ENCODE assay signal across 8 cellular contexts in genomic region chr3:3110299-3110630, GRCh38. TPM values are rescaled to one million over a fixed set of nuclear protein-coding genes. Genes with fewer than 3 reads are reported as not detected.
A peak's percentile ranks its signal among the peaks of the same experiment; 100 is the strongest.
DNase-seq lines count a peak whose midpoint lies in the region; ATAC-seq, FAIRE-seq and TF ChIP-seq lines count a peak whose summit lies in the region.

IL5RA (minus strand) TSS chr3:3110374; CDS start chr3:3104984, 5,390 bp downstream.

- H3K4me1 ChIP-seq in Peyer's patch (no peaks in the 10 kb centered on the region), HepG2 (ENCODE audit: insufficient read depth, low read length) (no peaks in the 10 kb centered on the region)

- H3K4me1 Mint-ChIP-seq in activated T-helper 2 cell treated with anti-CD3 and anti-CD28 coated beads, Interferon-gamma antibody, Interleukin-2, Interleukin-4, amounts not matched to agents 10 μg/mL and 5 μg/mL and 100 μg/mL, durations not matched to agents 14 hours and 24 hours and 36 hours (ENCODE audit: low read depth) = peaks cover 7% of the 10 kb centered on the region

- H2AFZ ChIP-seq in HepG2 (ENCODE audit: low read length) = no peak within 1 kb of the TSS

- POLR2A ChIA-PET in HepG2 (lab: Yijun Ruan, JAX) = interaction anchor here (0.7 kb wide), 1 partner anchor 287 kb away, joined by 3 read pairs; no protein-coding TSS in a partner anchor

- no peak for TF ChIP-seq RAD21 in HepG2 (CRISPR knock-in tag; IDR thresholded peaks at IDR 0.05)

- H3K27me3 Mint-ChIP-seq in activated T-helper 2 cell treated with anti-CD3 and anti-CD28 coated beads, Interferon-gamma antibody, Interleukin-2, Interleukin-4, amounts not matched to agents 10 μg/mL and 5 μg/mL and 100 μg/mL, durations not matched to agents 14 hours and 24 hours and 36 hours (ENCODE audit: low read depth) = peaks cover 12% of the 10 kb centered on the region

- H3K9me3 ChIP-seq in Peyer's patch (no peaks in the 10 kb centered on the region), HepG2 (ENCODE audit: low read length) (no peaks in the 10 kb centered on the region)

- no peaks in the 10 kb centered on the region for H4K20me1 ChIP-seq in HepG2 (ENCODE audit: insufficient read depth, low read length)

- TF ChIP-seq CTCF in Peyer's patch (IDR thresholded peaks at IDR 0.05) = no peak
- TF ChIP-seq CTCF in HepG2 (CRISPR knock-in tag; IDR thresholded peaks at IDR 0.05) = no peak

- peak; percentile 92 for FAIRE-seq in GM12891 (lab: Jason Lieb, UNC)
- no peak for FAIRE-seq in HepG2 (lab: Jason Lieb, UNC)

- TF ChIP-seq POLR2A in GM12891 (IDR thresholded peaks at IDR 0.05; ENCODE audit: low read depth, low read length) (no peak), Peyer's patch (IDR thresholded peaks at IDR 0.05) (no peak), HepG2 (IDR thresholded peaks at IDR 0.05; ENCODE audit: insufficient read depth in 1 of 2, low read depth in 2 of 2, low read length in 2 of 2) (no peak)

- H3K27me3 ChIP-seq in Peyer's patch = no peaks in the 10 kb centered on the region
- peaks cover 0 to 6% of the 10 kb centered on the region in 2 experiments; a peak in 1 of 5 replicates for H3K27me3 ChIP-seq in HepG2 (ENCODE audit: control insufficient read depth in 1 of 2, insufficient read depth in 2 of 2, low read length in 2 of 2)

- in situ Hi-C loops in HepG2 (cut with HindIII; ENCODE audit: extremely low pct_ligation_motif_present, low pct_unique_long_range_greater_than_20kb) = no loop called here

- no peak within 1 kb of the TSS for H3K27ac Mint-ChIP-seq in activated T-helper 2 cell treated with anti-CD3 and anti-CD28 coated beads, Interferon-gamma antibody, Interleukin-2, Interleukin-4, amounts not matched to agents 10 μg/mL and 5 μg/mL and 100 μg/mL, durations not matched to agents 14 hours and 24 hours and 36 hours

- TF ChIP-seq EP300 in HepG2 (IDR thresholded peaks at IDR 0.05; ENCODE audit: low read depth in 2 of 2, low read length in 2 of 2) (no peak), HepG2 (CRISPR knock-in tag; IDR thresholded peaks at IDR 0.05; ENCODE audit: borderline replicate concordance) (no peak)

- H3K36me3 ChIP-seq in Peyer's patch = no peaks in the 10 kb centered on the region
- no peaks in the 10 kb centered on the region for H3K36me3 ChIP-seq in HepG2 (replicated peaks in 1 of 2; ENCODE audit: control insufficient read depth in 1 of 2, insufficient read depth in 2 of 2, low read length in 2 of 2)

- WGBS in HepG2 (ENCODE audit: low lambda C conversion rate) = 10% methylated on average over 3 of the region's 4 CpGs

- H3K4me3 Mint-ChIP-seq in activated T-helper 2 cell treated with anti-CD3 and anti-CD28 coated beads, Interferon-gamma antibody, Interleukin-2, Interleukin-4, amounts not matched to agents 10 μg/mL and 5 μg/mL and 100 μg/mL, durations not matched to agents 14 hours and 24 hours and 36 hours (ENCODE audit: low read depth) = no peak within 1 kb of the TSS

- CTCF ChIA-PET in HepG2 (lab: Yijun Ruan, JAX; ENCODE audit: low intra/inter-chr PET ratio, low total read pairs) = no interaction called here

- H3K27ac ChIP-seq in Peyer's patch (peak within 1 kb of the TSS in 3 of 4 donors; percentile 5 to 45 (median 14)), HepG2 (ENCODE audit: extremely low read length, insufficient read depth, low read length) (no peak within 1 kb of the TSS)

- peak within 1 kb of the TSS in 1 of 4 donors; percentile 0 for H3K4me3 ChIP-seq in Peyer's patch
- H3K4me3 ChIP-seq in HepG2 (replicated peaks in 1 of 3; ENCODE audit: insufficient read depth in 1 of 3, low read depth in 2 of 3, low read length in 3 of 3) = no peak within 1 kb of the TSS

- H3K4me2 ChIP-seq in HepG2 (ENCODE audit: low read depth, low read length) = no peak within 1 kb of the TSS

- intact Hi-C loops in HepG2 (cut with micrococcal nuclease; ENCODE audit: unreplicated experiment) = no loop called here
- intact Hi-C loops in activated T-helper 2 cell treated with anti-CD3 and anti-CD28 coated beads, Interferon-gamma antibody, Interleukin-2, Interleukin-4, amounts not matched to agents 10 μg/mL and 5 μg/mL and 100 μg/mL, durations not matched to agents 14 hours and 24 hours and 36 hours (cut with micrococcal nuclease) = no loop called here

- DNase-seq in GM12891 (ENCODE audit: insufficient read length, low spot score) (no peak), Peyer's patch (no peak), HepG2 (ENCODE audit: low spot score) (no peak), AML-193 (lab: John Stamatoyannopoulos, UW) (no peak), cerebellar nuclear complex (lab: John Stamatoyannopoulos, UW) (no peak)
- DNase-seq in activated T-helper 2 cell treated with anti-CD3 and anti-CD28 coated beads, Interferon-gamma antibody, Interleukin-2, Interleukin-4, amounts not matched to agents 10 μg/mL and 5 μg/mL and 100 μg/mL, durations not matched to agents 14 hours and 24 hours and 36 hours (ENCODE audit: low spot score) = no peak

- no TSS peak for BruUV-seq in HepG2 (replicated peaks; lab: Mats Ljungman, UMichigan)

- H3K9ac ChIP-seq in HepG2 (ENCODE audit: insufficient read depth, low read depth, low read length) = no peak within 1 kb of the TSS

- H3K36me3 Mint-ChIP-seq in activated T-helper 2 cell treated with anti-CD3 and anti-CD28 coated beads, Interferon-gamma antibody, Interleukin-2, Interleukin-4, amounts not matched to agents 10 μg/mL and 5 μg/mL and 100 μg/mL, durations not matched to agents 14 hours and 24 hours and 36 hours (ENCODE audit: low read depth) = no peaks in the 10 kb centered on the region

- no peaks in the 10 kb centered on the region for H3K9me3 Mint-ChIP-seq in activated T-helper 2 cell treated with anti-CD3 and anti-CD28 coated beads, Interferon-gamma antibody, Interleukin-2, Interleukin-4, amounts not matched to agents 10 μg/mL and 5 μg/mL and 100 μg/mL, durations not matched to agents 14 hours and 24 hours and 36 hours

- no peaks in the 10 kb centered on the region for H3K79me2 ChIP-seq in HepG2 (ENCODE audit: insufficient read depth, low read length)

- ATAC-seq in HG02763 (IDR thresholded peaks at IDR 0.05; ENCODE audit: unreplicated experiment) (peak; percentile 56), HepG2 (peak; percentile 51), HG02970 (IDR thresholded peaks at IDR 0.05; ENCODE audit: low FRiP score, unreplicated experiment) (no peak)

TF ChIP-seq in GM12891, 5 proteins besides CTCF, POLR2A, EP300 and RAD21:
- TF ChIP-seq POU2F2 (IDR thresholded peaks at IDR 0.05; ENCODE audit: low read depth, low read length) (no peak), TAF1 (IDR thresholded peaks at IDR 0.05; ENCODE audit: low read depth, low read length) (no peak), POLR2AphosphoS5 (IDR thresholded peaks at IDR 0.05; ENCODE audit: low read depth, low read length) (no peak), PAX5 (IDR thresholded peaks at IDR 0.05; ENCODE audit: insufficient read depth, low read length, severe bottlenecking) (no peak), SPI1 (IDR thresholded peaks at IDR 0.05; ENCODE audit: low read depth, low read length) (no peak)

TF ChIP-seq in HepG2, 621 proteins besides CTCF, POLR2A, EP300 and RAD21:
- TF ChIP-seq ZNF83 (CRISPR knock-in tag; IDR thresholded peaks at IDR 0.05; ENCODE audit: borderline replicate concordance) (no peak), ZNF572 (CRISPR knock-in tag; IDR thresholded peaks at IDR 0.05) (no peak), RFX1 (IDR thresholded peaks at IDR 0.05) (peak; percentile 20; the same call in 1 of the 2 replicates), ZNF670 (CRISPR knock-in tag; IDR thresholded peaks at IDR 0.05; ENCODE audit: borderline replicate concordance) (no peak)

RNA-seq across cellular contexts. Expression of gene IL5RA, which starts in this region (rescaled TPM):
- 0.09 TPM for polyA plus RNA-seq in GM12891 (2012; ENCODE audit: low read depth, missing spikeins)
- total RNA-seq in Peyer's patch (1 to 10 TPM in 1 of 4 donors, not detected in 3; 2.1 TPM), HepG2 (2016; rRNA removed; fragmentation: Illumina TruSeq; extraction: Trizol) (not detected in 2 replicates)
- not detected in 2 replicates for total RNA-seq in HepG2 (2016; cell fraction: cytosol; rRNA removed; fragmentation: Illumina TruSeq; extraction: Trizol; ENCODE audit: low read depth)
- not detected in 2 replicates for total RNA-seq in HepG2 (2016; cell fraction: insoluble cytoplasmic fraction; rRNA removed; fragmentation: Illumina TruSeq; extraction: Trizol)
- not detected in 2 replicates for total RNA-seq in HepG2 (2016; cell fraction: membrane; rRNA removed; fragmentation: Illumina TruSeq; extraction: Trizol)
- total RNA-seq in HepG2 (2016; cell fraction: nucleus; rRNA removed; fragmentation: Illumina TruSeq; extraction: Trizol) = not detected in 2 replicates
- polyA plus RNA-seq in HepG2 (2011; rRNA removed) = not detected in 2 replicates
- not detected in 2 replicates for polyA plus RNA-seq in HepG2 (2011; cell fraction: cytosol; rRNA removed)
- not detected in 2 replicates for polyA plus RNA-seq in HepG2 (2011; cell fraction: nucleus; rRNA removed)
- not detected in 2 replicates for polyA plus RNA-seq in HepG2 (2012)
- polyA plus RNA-seq in HepG2 (2016; cell fraction: cytosol; fragmentation: Illumina TruSeq; extraction: Trizol; ENCODE audit: low read depth) = not detected in 2 replicates
- not detected in 2 replicates for polyA plus RNA-seq in HepG2 (2016; cell fraction: insoluble cytoplasmic fraction; fragmentation: Illumina TruSeq; extraction: Trizol; ENCODE audit: low read depth)
- polyA plus RNA-seq in HepG2 (2016; cell fraction: membrane; fragmentation: Illumina TruSeq; extraction: Trizol; ENCODE audit: low read depth) = not detected in 2 replicates
- polyA plus RNA-seq in HepG2 (2016; cell fraction: nucleus; fragmentation: Illumina TruSeq; extraction: Trizol; ENCODE audit: insufficient read depth, low read depth) = not detected in 2 replicates
- polyA minus RNA-seq in HepG2 (2011; rRNA and poly(A)+ RNA removed; ENCODE audit: low replicate concordance) = not detected in 2 replicates
- polyA minus RNA-seq in HepG2 (2011; cell fraction: cytosol; rRNA and poly(A)+ RNA removed) = not detected in 2 replicates
- not detected in 2 replicates for polyA minus RNA-seq in HepG2 (2011; cell fraction: nucleus; rRNA and poly(A)+ RNA removed)
- 0.18 TPM in 1 of 2 replicates, not detected in the other for total RNA-seq in activated T-helper 2 cell treated with anti-CD3 and anti-CD28 coated beads, Interferon-gamma antibody, Interleukin-2, Interleukin-4, amounts not matched to agents 10 μg/mL and 5 μg/mL and 100 μg/mL, durations not matched to agents 14 hours and 24 hours and 36 hours

Comparison
In these comparisons a context has a peak if more than half of its experiments do, and no peak if none do; other contexts are left out.
1. Peak in ATAC-seq in HepG2; RNA of the gene not detected or under 1 TPM.